In genomic region chr11:76987203-76987602, GRCh38 we compare ENCODE assay signal across 30 cellular contexts. TPM values are rescaled to one million over a fixed set of nuclear protein-coding genes. Genes with fewer than 3 reads are reported as not detected.
"Had no signal": no experiment of that assay in that cellular context is flagged by ENCODE, and none has a peak within 500 bp of the region (broad histone marks: within the 10 kb centered on the region; RNA-seq: fewer than 3 reads in every experiment).

No MANE protein-coding gene starts in this region.

- H3K9me3 Mint-ChIP-seq: dendritic cell treated with granulocyte-macrophage colony-stimulating factor and Interleukin-4, amounts not matched to agents 40 ng/mL and 50 ng/mL, for 4 days; effector memory CD8-positive, alpha-beta T cell; endodermal cell; immature natural killer cell had no signal

- H3K27ac ChIP-seq: colonic mucosa, epithelial cell of prostate, esophagus squamous epithelium, foreskin keratinocyte, gastroesophageal sphincter, heart left ventricle, hepatocyte, left ventricle myocardium inferior, lower lobe of right lung had no signal

- ATAC-seq: effector memory CD8-positive, alpha-beta T cell; esophagus mucosa; foreskin keratinocyte; gastroesophageal sphincter; heart left ventricle; left colon; left lobe of liver; lower lobe of right lung had no signal

- H3K79me2 ChIP-seq: hepatocyte had no signal

- H3K9me3 ChIP-seq: colonic mucosa, esophagus squamous epithelium, gastroesophageal sphincter, heart left ventricle, left ventricle myocardium inferior, lower lobe of right lung had no signal

- DNase-seq: colonic mucosa; cortex of kidney; effector CD8-positive, alpha-beta T cell; effector memory CD8-positive, alpha-beta T cell; endodermal cell; esophagus squamous epithelium; foreskin keratinocyte; heart left ventricle; hypothalamus; immature natural killer cell; islet precursor cell; kidney; kidney glomerular epithelial cell; left colon; left ventricle myocardium inferior; lower lobe of right lung; mesenchymal stem cell; midbrain had no signal

- H3K27me3 ChIP-seq: colonic mucosa, esophagus squamous epithelium, foreskin keratinocyte, gastroesophageal sphincter, heart left ventricle, hepatocyte had no signal

- H3K27ac Mint-ChIP-seq: dendritic cell treated with granulocyte-macrophage colony-stimulating factor and Interleukin-4, amounts not matched to agents 40 ng/mL and 50 ng/mL, for 4 days; effector memory CD8-positive, alpha-beta T cell; endodermal cell; immature natural killer cell had no signal

- H3K4me2 ChIP-seq: hepatocyte had no signal

- H3K4me3 Mint-ChIP-seq: dendritic cell treated with granulocyte-macrophage colony-stimulating factor and Interleukin-4, amounts not matched to agents 40 ng/mL and 50 ng/mL, for 4 days; effector memory CD8-positive, alpha-beta T cell; endodermal cell; immature natural killer cell had no signal

- H3K4me1 Mint-ChIP-seq: endodermal cell, immature natural killer cell had no signal

- FAIRE-seq: endometrium, frontal cortex, kidney had no signal

- H3K4me3 ChIP-seq: colonic mucosa, esophagus squamous epithelium, gastroesophageal sphincter, heart left ventricle, hepatocyte, left ventricle myocardium inferior, lower lobe of right lung had no signal

- H2AFZ ChIP-seq: hepatocyte had no signal

- H3K36me3 ChIP-seq: colonic mucosa had no signal

- H3K4me1 ChIP-seq: foreskin keratinocyte, gastroesophageal sphincter, heart left ventricle, left ventricle myocardium inferior, lower lobe of right lung had no signal

RNA-seq across cellular contexts. Expression of gene B3GNT6, which starts 47.0 kb away (rescaled TPM):
- total RNA-seq: dermis microvascular lymphatic vessel endothelial cell, endodermal cell, foreskin keratinocyte, frontal cortex, heart left ventricle, kidney, left lobe of liver, left ventricle myocardium inferior, lower lobe of right lung, lung microvascular endothelial cell, mononuclear cell, mucosa of gallbladder had no signal
- polyA plus RNA-seq: foreskin keratinocyte, heart left ventricle, hepatocyte, immature natural killer cell had no signal
